Comparison of ENCODE assay signal across 21 cellular contexts in genomic region chr16:88334517-88335149, GRCh38. TPM values are rescaled to one million over a fixed set of nuclear protein-coding genes. Genes with fewer than 3 reads are reported as not detected.
"Had no signal": no experiment of that assay in that cellular context is flagged by ENCODE, and none has a peak within 500 bp of the region (broad histone marks: within the 10 kb centered on the region; RNA-seq: fewer than 3 reads in every experiment).

No MANE protein-coding gene starts in this region.

- H3K4me1 ChIP-seq: left lung, neural progenitor cell, pancreas had no signal

- H3K36me3 ChIP-seq: adrenal gland, breast epithelium, left lung, neural progenitor cell, pancreas, sigmoid colon, tibial artery had no signal

- H3K4me2 ChIP-seq: neural progenitor cell had no signal

- ATAC-seq: left lung, pancreas had no signal

- H3K27ac ChIP-seq: adrenal gland, breast epithelium, coronary artery, left lung, neural progenitor cell, pancreas, sigmoid colon, tibial artery had no signal

- H3K9ac ChIP-seq: neural progenitor cell had no signal

- H3K27me3 ChIP-seq: adrenal gland, breast epithelium, neural progenitor cell, pancreas, sigmoid colon, tibial artery had no signal

- H2AFZ ChIP-seq: neural progenitor cell had no signal

- H3K36me3 Mint-ChIP-seq: activated naive CD4-positive, alpha-beta T cell treated with anti-CD3 and anti-CD28 coated beads, Interleukin-2, amount 50 U/mL, for 72 hours; naive B cell; neural progenitor cell had no signal

- DNase-seq: activated CD4-positive, alpha-beta T cell treated with anti-CD3 and anti-CD28 coated beads, Interleukin-2, amount 50 U/mL, for 4 hours; activated gamma-delta T cell treated with Interleukin-2 at 50 U/mL for 16 hours; adrenal gland; erythroblast; foreskin melanocyte; glutamatergic neuron; hypothalamus; naive B cell; sigmoid colon; stimulated activated CD8-positive, alpha-beta memory T cell treated with anti-CD3 and anti-CD28 coated beads, Interleukin-4, amount 100 ng/mL, for 48 hours; stimulated activated naive CD4-positive, alpha-beta T cell; tibial artery had no signal

- H3K4me3 Mint-ChIP-seq: naive B cell, neural progenitor cell had no signal

- H3K4me1 Mint-ChIP-seq: neural progenitor cell had no signal

- FAIRE-seq: endometrium, keratinocyte, pancreas, TTC549 had no signal

- H3K4me3 ChIP-seq: adrenal gland, breast epithelium, coronary artery, left lung, neural progenitor cell, pancreas, sigmoid colon, tibial artery had no signal

- H3K27ac Mint-ChIP-seq: activated naive CD4-positive, alpha-beta T cell treated with anti-CD3 and anti-CD28 coated beads, Interleukin-2, amount 50 U/mL, for 72 hours had no signal

- H3K9me3 ChIP-seq: adrenal gland, breast epithelium, left lung, pancreas, sigmoid colon, tibial artery had no signal

RNA-seq across cellular contexts. Expression of gene ZNF469, which starts 48.1 kb away (rescaled TPM):
- polyA plus RNA-seq: keratinocyte had no signal
